33 cellular contexts compared by ENCODE assay signal in genomic region chr12:59887204-59887603, GRCh38.
"Had no signal": no experiment of that assay in that cellular context is flagged by ENCODE, and none has a peak within 500 bp of the region (broad histone marks: within the 10 kb centered on the region; RNA-seq: fewer than 3 reads in every experiment).

No MANE protein-coding gene starts in this region.

- DNase-seq: Karpas-422, Kasumi-1, MG63, MM.1S, MV-4-11, NCI-H1048, NCI-H1092, NCI-H1092 treated with DMSO at 0.1 percent for 48 hours, NCI-H1105, NCI-H1105 treated with DMSO at 0.1 percent for 48 hours, NCI-H1417, NCI-H1417 treated with DMSO at 0.1 percent for 48 hours, NCI-H1436, NCI-H1436 treated with DMSO at 0.1 percent for 48 hours, NCI-H146, NCI-H1694, NCI-H1694 treated with DMSO at 0.1 percent for 48 hours, NCI-H187, NCI-H187 treated with DMSO at 0.1 percent for 48 hours, NCI-H1930, NCI-H2029, NCI-H2029 treated with DMSO at 0.1 percent for 48 hours, NCI-H2081, NCI-H2081 treated with DMSO at 0.1 percent for 48 hours, NCI-H2107, NCI-H2171, NCI-H2171 treated with DMSO at 0.1 percent for 48 hours, NCI-H2227 treated with DMSO at 0.1 percent for 48 hours, NCI-H226, NCI-H345, NCI-H446, NCI-H446 treated with DMSO at 0.1 percent for 48 hours, NCI-H510A had no signal
